In genomic region chr17:78357177-78357586, GRCh38 we compare ENCODE assay signal across 9 cellular contexts. TPM values are rescaled to one million over a fixed set of nuclear protein-coding genes. Genes with fewer than 3 reads are reported as not detected.
A peak's percentile ranks its signal among the peaks of the same experiment; 100 is the strongest.
DNase-seq lines count a peak whose midpoint lies in the region; ATAC-seq, FAIRE-seq and TF ChIP-seq lines count a peak whose summit lies in the region.
"Had no signal": no experiment of that assay in that cellular context is flagged by ENCODE, and none has a peak within 500 bp of the region (broad histone marks: within the 10 kb centered on the region; RNA-seq: fewer than 3 reads in every experiment).

No MANE protein-coding gene starts in this region.

- no peak for ATAC-seq in activated CD4-positive, alpha-beta T cell treated with anti-CD3 and anti-CD28 coated beads for 36 hours
- no peak for ATAC-seq in K562
- no peak for ATAC-seq in stimulated activated memory B cell treated with anti-CD40 and anti-IgM and Interleukin-4, amounts not matched to agents 10 μg/mL and 1 μg/mL and 100 μg/mL, for 72 hours

- H3K36me3 ChIP-seq in K562 (ENCODE audit: control insufficient read depth, insufficient read depth, low read length): peaks cover 33% of the 10 kb centered on the region

- POLR2A ChIA-PET in activated CD4-positive, alpha-beta T cell treated with anti-CD3 and anti-CD28 coated beads for 36 hours (lab: Charles Lee): interaction anchor here (2.1 to 3.9 kb wide), 3 partner anchors 13 to 105 kb away, joined by 6 to 64 read pairs (median 11); no protein-coding TSS in a partner anchor
- POLR2A ChIA-PET in K562 (lab: Yijun Ruan, JAX): no interaction called here

- no peaks in the 10 kb centered on the region for H3K9me3 ChIP-seq in K562 (replicated peaks; ENCODE audit: control insufficient read depth, insufficient read depth, low read depth, low read length)

- no peak overlapping the region for H3K27ac ChIP-seq in K562 (ENCODE audit: extremely low read depth, low read depth, low read length)

- peak overlapping the region; percentile 86 to 99; a peak in 3 of 4 replicates for H3K9ac ChIP-seq in K562 (ENCODE audit: insufficient read depth in 1 of 2, low read depth in 2 of 2, low read length in 2 of 2)

- 38% methylated on average over 6 of the region's 7 CpGs for WGBS in K562 (ENCODE audit: insufficient coverage, low coverage, missing lambda C conversion rate)

- FAIRE-seq in K562 (lab: Jason Lieb, UNC): no peak
- FAIRE-seq: A204.1 had no signal

- TF ChIP-seq POLR2A in K562 (conservative IDR thresholded peaks at IDR 0.05): no peak

- TF ChIP-seq CTCF in K562 (IDR thresholded peaks at IDR 0.05 in 2 of 3, conservative IDR thresholded peaks at IDR 0.05 in 1 of 3; ENCODE audit: insufficient read depth in 2 of 3, low read depth in 1 of 3, low read length in 3 of 3): no peak

- no peaks in the 10 kb centered on the region for H3K27me3 Mint-ChIP-seq in activated CD4-positive, alpha-beta T cell treated with anti-CD3 and anti-CD28 coated beads for 36 hours
- no peaks in the 10 kb centered on the region for H3K27me3 Mint-ChIP-seq in stimulated activated memory B cell treated with anti-CD40 and anti-IgM and Interleukin-4, amounts not matched to agents 10 μg/mL and 1 μg/mL and 100 μg/mL, for 72 hours

- peak overlapping the region; percentile 88 for H3K4me2 ChIP-seq in K562 (ENCODE audit: insufficient read depth, low read length)

- TF ChIP-seq EP300 in K562 (IDR thresholded peaks at IDR 0.05; ENCODE audit: low read length): no peak

- no peak overlapping the region for H2AFZ ChIP-seq in K562 (ENCODE audit: low read depth, low read length)

- peak overlapping the region; percentile 90 for H3K27ac Mint-ChIP-seq in activated CD4-positive, alpha-beta T cell treated with anti-CD3 and anti-CD28 coated beads for 36 hours
- peak overlapping the region; percentile 89 for H3K27ac Mint-ChIP-seq in stimulated activated memory B cell treated with anti-CD40 and anti-IgM and Interleukin-4, amounts not matched to agents 10 μg/mL and 1 μg/mL and 100 μg/mL, for 72 hours

- TF ChIP-seq RAD21 in K562 (CRISPR knock-in tag; conservative IDR thresholded peaks at IDR 0.05 in 1 of 2, IDR thresholded peaks at IDR 0.05 in 1 of 2): no peak

- in situ Hi-C loops in K562 (cut with MboI): no loop called here

- peaks cover 47 to 76% of the 10 kb centered on the region in 2 experiments for H3K4me1 ChIP-seq in K562 (replicated peaks in 1 of 2; ENCODE audit: control insufficient read depth in 2 of 2, insufficient read depth in 2 of 2, low read length in 2 of 2)

- intact Hi-C loops in activated CD4-positive, alpha-beta T cell treated with anti-CD3 and anti-CD28 coated beads for 36 hours (cut with DNase I, micrococcal nuclease): loop anchor here (2.0 to 5.0 kb wide), 5 partner anchors 42 to 418 kb away; no protein-coding TSS in a partner anchor
- intact Hi-C loops in K562 (cut with micrococcal nuclease): no loop called here

- H3K79me2 ChIP-seq in K562 (ENCODE audit: control insufficient read depth, insufficient read depth, low read length): peaks cover 41% of the 10 kb centered on the region

- peaks cover 48% of the 10 kb centered on the region for H3K4me1 Mint-ChIP-seq in activated CD4-positive, alpha-beta T cell treated with anti-CD3 and anti-CD28 coated beads for 36 hours
- H3K4me1 Mint-ChIP-seq in stimulated activated memory B cell treated with anti-CD40 and anti-IgM and Interleukin-4, amounts not matched to agents 10 μg/mL and 1 μg/mL and 100 μg/mL, for 72 hours: peaks cover 63% of the 10 kb centered on the region

- no peaks in the 10 kb centered on the region for H3K9me3 Mint-ChIP-seq in activated CD4-positive, alpha-beta T cell treated with anti-CD3 and anti-CD28 coated beads for 36 hours (ENCODE audit: low read depth)
- no peaks in the 10 kb centered on the region for H3K9me3 Mint-ChIP-seq in stimulated activated memory B cell treated with anti-CD40 and anti-IgM and Interleukin-4, amounts not matched to agents 10 μg/mL and 1 μg/mL and 100 μg/mL, for 72 hours

- peak overlapping the region; percentile 90 for H3K4me3 ChIP-seq in K562

- H3K4me3 Mint-ChIP-seq in activated CD4-positive, alpha-beta T cell treated with anti-CD3 and anti-CD28 coated beads for 36 hours: peak overlapping the region; percentile 93
- H3K4me3 Mint-ChIP-seq in stimulated activated memory B cell treated with anti-CD40 and anti-IgM and Interleukin-4, amounts not matched to agents 10 μg/mL and 1 μg/mL and 100 μg/mL, for 72 hours: peak overlapping the region; percentile 89

- H3K36me3 Mint-ChIP-seq in activated CD4-positive, alpha-beta T cell treated with anti-CD3 and anti-CD28 coated beads for 36 hours (ENCODE audit: low read depth): peaks cover 55% of the 10 kb centered on the region
- H3K36me3 Mint-ChIP-seq in stimulated activated memory B cell treated with anti-CD40 and anti-IgM and Interleukin-4, amounts not matched to agents 10 μg/mL and 1 μg/mL and 100 μg/mL, for 72 hours: peaks cover 25% of the 10 kb centered on the region

- peaks cover 23% of the 10 kb centered on the region for H3K9me1 ChIP-seq in K562 (ENCODE audit: control insufficient read depth, insufficient read depth, low read length)

- DNase-seq in activated CD4-positive, alpha-beta T cell treated with anti-CD3 and anti-CD28 coated beads for 36 hours: peak; percentile 44
- no peak for DNase-seq in activated CD4-positive, alpha-beta T cell treated with anti-CD3 and anti-CD28 coated beads, Interleukin-2, amount 50 U/mL, for 1 hour
- DNase-seq in K562 (ENCODE audit: extremely low read depth in 1 of 4, low spot score in 3 of 4) (peak in 1 of 4 experiments; percentile 22), iris pigment epithelial cell (ENCODE audit: low read depth) (peak; percentile 61), NCI-H446 treated with DMSO at 0.1 percent for 48 hours (lab: John Stamatoyannopoulos, UW) (no peak), COLO829 (ENCODE audit: low spot score) (no peak)
- DNase-seq in activated CD4-positive, alpha-beta T cell treated with anti-CD3 and anti-CD28 coated beads, Interleukin-2, amount 50 U/mL, for 4 hours: no peak

- no TSS peak for BruUV-seq in K562 (replicated peaks; lab: Mats Ljungman, UMichigan)

- peaks cover 37% of the 10 kb centered on the region for H4K20me1 ChIP-seq in K562 (replicated peaks; ENCODE audit: control insufficient read depth, insufficient read depth, low read length)

- CTCF ChIA-PET in activated CD4-positive, alpha-beta T cell treated with anti-CD3 and anti-CD28 coated beads for 36 hours (lab: Charles Lee): no interaction called here
- CTCF ChIA-PET in K562 (lab: Yijun Ruan, JAX; ENCODE audit: low intra/inter-chr PET ratio): no interaction called here

- no peaks in the 10 kb centered on the region for H3K27me3 ChIP-seq in K562 (ENCODE audit: control insufficient read depth in 2 of 2, insufficient read depth in 2 of 2, low read length in 2 of 2)

TF ChIP-seq in K562, 482 proteins besides CTCF, POLR2A, EP300 and RAD21 (continues in another document):
- TF ChIP-seq RBFOX2 (IDR thresholded peaks at IDR 0.05; ENCODE audit: low read depth, low read length) (peak; percentile 48; the same call in 1 of the 2 replicates), IFI16 (CRISPR knock-in tag; IDR thresholded peaks at IDR 0.05) (no peak)

RNA-seq across cellular contexts. Expression of gene SOCS3, which starts 2.7 kb away (rescaled TPM):
- 100 to 1,000 TPM; 150 to 162 TPM for total RNA-seq in activated CD4-positive, alpha-beta T cell treated with anti-CD3 and anti-CD28 coated beads for 36 hours
- 20.8 and 58.5 TPM in 2 replicates for total RNA-seq in K562 (2011; cell fraction: chromatin; rRNA removed; ENCODE audit: low replicate concordance)
- 62.9 and 64.2 TPM in 2 replicates for total RNA-seq in K562 (2011; cell fraction: nucleolus; rRNA removed)
- total RNA-seq in K562 (2011; cell fraction: nucleoplasm; rRNA removed): 32.2 and 39.5 TPM in 2 replicates
- total RNA-seq in K562 (2014; rRNA removed) (37.3 and 38.9 TPM in 2 replicates), K562 (2014; rRNA removed; fragmentation: Illumina TruSeq; extraction: Trizol) (13.7 and 14.4 TPM in 2 replicates), K562 (2015; rRNA removed; fragmentation: Illumina TruSeq; extraction: Trizol) (10.9 and 12.3 TPM in 2 replicates), K562 (2021) (30.7 and 36.8 TPM in 2 replicates)
- polyA plus RNA-seq in K562 (2011; rRNA removed) (12.7 and 17.9 TPM in 2 replicates), K562 (2014; fragmentation: Illumina TruSeq; extraction: Trizol) (12.5 and 19.4 TPM in 2 replicates), K562 (2014; fragmentation: Nextera tagmentation; extraction: Ambion mirVana) (under 1 TPM; 0.56 to 0.92 TPM), K562 (2014; rRNA removed) (17.5 and 21.9 TPM in 2 replicates)
- polyA plus RNA-seq in K562 (2011; cell fraction: cytosol; rRNA removed): 12.3 and 31.5 TPM in 2 replicates
- polyA plus RNA-seq in K562 (2011; cell fraction: nucleus; rRNA removed): 26.9 and 59.7 TPM in 2 replicates
- 8.8 and 9.6 TPM in 2 replicates for polyA plus RNA-seq in K562 (2012)
- 12.4 and 23.2 TPM in 2 replicates for polyA minus RNA-seq in K562 (2011; rRNA and poly(A)+ RNA removed)
- polyA minus RNA-seq in K562 (2011; cell fraction: cytosol; rRNA and poly(A)+ RNA removed): 22.2 and 30.9 TPM in 2 replicates
- 23.3 and 27.7 TPM in 2 replicates for polyA minus RNA-seq in K562 (2011; cell fraction: nucleus; rRNA and poly(A)+ RNA removed)

RNA-seq across cellular contexts. Expression of gene PGS1, which starts 21.3 kb away (rescaled TPM):
- total RNA-seq in activated CD4-positive, alpha-beta T cell treated with anti-CD3 and anti-CD28 coated beads for 36 hours: 10 to 100 TPM; 73.3 to 75.0 TPM
- total RNA-seq in K562 (2011; cell fraction: chromatin; rRNA removed; ENCODE audit: low replicate concordance): 72.8 and 169 TPM in 2 replicates
- total RNA-seq in K562 (2011; cell fraction: nucleolus; rRNA removed): 88.1 and 96.7 TPM in 2 replicates
- total RNA-seq in K562 (2011; cell fraction: nucleoplasm; rRNA removed): 70.5 and 71.8 TPM in 2 replicates
- 24.0 and 33.4 TPM in 2 replicates for total RNA-seq in K562 (2014; rRNA removed)
- 10.7 and 14.0 TPM in 2 replicates for total RNA-seq in K562 (2014; rRNA removed; fragmentation: Illumina TruSeq; extraction: Trizol)
- total RNA-seq in K562 (2015; rRNA removed; fragmentation: Illumina TruSeq; extraction: Trizol): 16.9 and 20.3 TPM in 2 replicates
- 33.5 and 38.4 TPM in 2 replicates for total RNA-seq in K562 (2021)
- polyA plus RNA-seq in K562 (2011; rRNA removed): 39.4 and 43.6 TPM in 2 replicates
- polyA plus RNA-seq in K562 (2011; cell fraction: cytosol; rRNA removed): 36.4 and 45.7 TPM in 2 replicates
- 113 and 149 TPM in 2 replicates for polyA plus RNA-seq in K562 (2011; cell fraction: nucleus; rRNA removed)
- 24.6 and 37.9 TPM in 2 replicates for polyA plus RNA-seq in K562 (2012)
- polyA plus RNA-seq in K562 (2014; fragmentation: Illumina TruSeq; extraction: Trizol): 22.3 and 27.0 TPM in 2 replicates
- polyA plus RNA-seq in K562 (2014; fragmentation: Nextera tagmentation; extraction: Ambion mirVana): 1 to 10 TPM; 1.3 to 1.8 TPM
- polyA plus RNA-seq in K562 (2014; rRNA removed): 29.7 and 36.0 TPM in 2 replicates
- polyA minus RNA-seq in K562 (2011; rRNA and poly(A)+ RNA removed): 23.3 and 26.9 TPM in 2 replicates
- polyA minus RNA-seq in K562 (2011; cell fraction: cytosol; rRNA and poly(A)+ RNA removed): 30.8 and 30.9 TPM in 2 replicates
- polyA minus RNA-seq in K562 (2011; cell fraction: nucleus; rRNA and poly(A)+ RNA removed): 40.8 and 57.1 TPM in 2 replicates

Comparison
In these comparisons a context has a peak if more than half of its experiments do, and no peak if none do; other contexts are left out.
1. DNase-seq: peak in activated CD4-positive, alpha-beta T cell treated with anti-CD3 and anti-CD28 coated beads for 36 hours (single experiment) and iris pigment epithelial cell (single experiment); none in activated CD4-positive, alpha-beta T cell treated with anti-CD3 and anti-CD28 coated beads, Interleukin-2, amount 50 U/mL, for 1 hour (single experiment), NCI-H446 treated with DMSO at 0.1 percent for 48 hours (single experiment), COLO829 (single experiment) and activated CD4-positive, alpha-beta T cell treated with anti-CD3 and anti-CD28 coated beads, Interleukin-2, amount 50 U/mL, for 4 hours (0 of 2).